8 cellular contexts compared by ENCODE assay signal in the genomic region with DNA sequence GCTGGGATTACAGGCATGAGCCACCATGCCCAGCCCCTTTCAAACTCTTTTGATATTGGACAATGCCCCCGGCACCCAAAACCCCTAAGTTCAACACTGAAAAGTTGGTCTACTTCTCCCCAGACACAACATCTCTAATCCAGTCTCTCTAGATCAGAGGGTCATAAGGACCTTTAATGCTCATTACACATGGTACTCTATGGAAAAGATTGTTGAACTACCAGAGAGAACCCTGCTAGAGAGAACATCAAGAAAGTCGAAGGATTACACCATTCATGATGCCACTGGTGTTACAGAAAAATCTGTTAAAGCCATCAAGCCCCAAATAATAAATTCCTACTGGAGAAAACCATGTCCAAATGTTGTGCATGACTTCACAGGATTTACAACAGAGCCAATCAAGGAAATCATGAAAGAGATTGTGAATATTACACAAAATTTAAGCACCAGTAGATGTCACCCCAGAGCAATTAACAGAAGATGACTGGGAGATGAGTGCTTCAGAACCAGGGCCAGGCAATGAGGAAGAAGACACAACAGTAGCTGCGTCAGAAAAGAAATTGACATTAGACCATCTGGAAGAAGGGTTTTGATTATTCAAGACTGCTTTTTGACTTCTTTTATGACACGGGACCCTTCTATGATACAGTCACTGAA. TPM values are rescaled to one million over a fixed set of nuclear protein-coding genes. Genes with fewer than 3 reads are reported as not detected.
DNase-seq lines count a peak whose midpoint lies in the region; ATAC-seq, FAIRE-seq and TF ChIP-seq lines count a peak whose summit lies in the region.

No MANE protein-coding gene starts in this region.

- no peaks in the 10 kb centered on the region for H3K4me1 Mint-ChIP-seq in activated CD8-positive, alpha-beta T cell treated with anti-CD3 and anti-CD28 coated beads for 36 hours (ENCODE audit: low read depth)

- no peaks in the 10 kb centered on the region for H3K36me3 ChIP-seq in cardiac muscle cell

- DNase-seq in G401 (ENCODE audit: low spot score) (peak; percentile 84), NCI-H226 (peak; percentile 32), cardiac muscle cell (ENCODE audit: low read depth in 1 of 2, low spot score in 1 of 2) (peak; percentile 40 to 73), retinal pigment epithelial cell (ENCODE audit: low read depth) (no peak), HuH-7.5 (ENCODE audit: low spot score) (no peak)
- peak; percentile 37 for DNase-seq in activated CD8-positive, alpha-beta T cell treated with anti-CD3 and anti-CD28 coated beads for 36 hours

- no peaks in the 10 kb centered on the region for H3K9me3 ChIP-seq in cardiac muscle cell (ENCODE audit: low read depth)

- CTCF ChIA-PET in activated CD8-positive, alpha-beta T cell treated with anti-CD3 and anti-CD28 coated beads for 36 hours (lab: Charles Lee) = interaction anchor here (0.6 to 4.4 kb wide), 34 partner anchors 9 to 323 kb away, joined by 3 to 38 read pairs (median 4); a partner anchor contains a TSS

- no peak overlapping the region for H3K27ac ChIP-seq in cardiac muscle cell

- no peaks in the 10 kb centered on the region for H3K27me3 ChIP-seq in cardiac muscle cell

- no peak overlapping the region for H3K4me3 Mint-ChIP-seq in activated CD8-positive, alpha-beta T cell treated with anti-CD3 and anti-CD28 coated beads for 36 hours

- peaks cover 12% of the 10 kb centered on the region for H3K27me3 Mint-ChIP-seq in activated CD8-positive, alpha-beta T cell treated with anti-CD3 and anti-CD28 coated beads for 36 hours

- H3K4me3 ChIP-seq in cardiac muscle cell (no peak overlapping the region), retinal pigment epithelial cell (ENCODE audit: low read length) (no peak overlapping the region)

- FAIRE-seq in A204.1 (lab: Jason Lieb, UNC) = peak; percentile 70

- no peak overlapping the region for H3K27ac Mint-ChIP-seq in activated CD8-positive, alpha-beta T cell treated with anti-CD3 and anti-CD28 coated beads for 36 hours

- no peaks in the 10 kb centered on the region for H3K4me1 ChIP-seq in cardiac muscle cell (ENCODE audit: low read depth)

- POLR2A ChIA-PET in activated CD8-positive, alpha-beta T cell treated with anti-CD3 and anti-CD28 coated beads for 36 hours (lab: Charles Lee) = no interaction called here

- ATAC-seq in HG02798 (IDR thresholded peaks at IDR 0.05; ENCODE audit: poor library complexity, unreplicated experiment) = peak; percentile 69
- peak; percentile 87 for ATAC-seq in activated CD8-positive, alpha-beta T cell treated with anti-CD3 and anti-CD28 coated beads for 36 hours

- no peaks in the 10 kb centered on the region for H3K36me3 Mint-ChIP-seq in activated CD8-positive, alpha-beta T cell treated with anti-CD3 and anti-CD28 coated beads for 36 hours (ENCODE audit: low read depth)

- no peaks in the 10 kb centered on the region for H3K9me3 Mint-ChIP-seq in activated CD8-positive, alpha-beta T cell treated with anti-CD3 and anti-CD28 coated beads for 36 hours

- in situ Hi-C loops in G401 (cut with HindIII; ENCODE audit: low sequenced_read_pairs) = no loop called here

- intact Hi-C loops in activated CD8-positive, alpha-beta T cell treated with anti-CD3 and anti-CD28 coated beads for 36 hours (cut with micrococcal nuclease) = loop anchor here (2.0 to 5.0 kb wide), 2 partner anchors 45 to 311 kb away; a partner anchor contains a TSS

- TF ChIP-seq CTCF in activated CD8-positive, alpha-beta T cell treated with anti-CD3 and anti-CD28 coated beads for 36 hours (IDR thresholded peaks at IDR 0.05) = peak; percentile 66
- peak; percentile 49 for TF ChIP-seq CTCF in cardiac muscle cell (IDR thresholded peaks at IDR 0.05; ENCODE audit: low read depth, low read length)
- peak; percentile 52 for TF ChIP-seq CTCF in retinal pigment epithelial cell (conservative IDR thresholded peaks at IDR 0.05; ENCODE audit: low read depth, low read length)

RNA-seq across cellular contexts. Expression of a gene that starts 28.3 kb away (rescaled TPM):
- total RNA-seq in G401 (2014; rRNA removed; shearing (Covaris generic)) = 0.18 and 0.58 TPM in 2 replicates
- under 1 TPM; 0.29 to 0.72 TPM for total RNA-seq in activated CD8-positive, alpha-beta T cell treated with anti-CD3 and anti-CD28 coated beads for 36 hours
- total RNA-seq in cardiac muscle cell = 0.18 and 0.36 TPM in 2 replicates
- polyA plus RNA-seq in cardiac muscle cell = 0.17 and 0.37 TPM in 2 replicates

Comparison
In these comparisons a context has a peak if more than half of its experiments do, and no peak if none do; other contexts are left out.
1. DNase-seq: peak in G401 (single experiment), NCI-H226 (single experiment), activated CD8-positive, alpha-beta T cell treated with anti-CD3 and anti-CD28 coated beads for 36 hours (single experiment) and cardiac muscle cell (2 of 2); none in retinal pigment epithelial cell (single experiment) and HuH-7.5 (single experiment).
2. Peak in every context shown above with its lines, with median percentiles within 50 percentile points of each other: CTCF ChIP-seq.